In genomic region chr1:198909973-198910372, GRCh38 we compare ENCODE assay signal across 22 cellular contexts.
DNase-seq lines count a peak whose midpoint lies in the region; ATAC-seq and TF ChIP-seq lines count a peak whose summit lies in the region.
"Had no signal": no experiment of that assay in that cellular context is flagged by ENCODE, and none has a peak within 500 bp of the region (broad histone marks: within the 10 kb centered on the region; RNA-seq: fewer than 3 reads in every experiment).

No MANE protein-coding gene starts in this region.

- H3K36me3 ChIP-seq in IMR-90 (ENCODE audit: control insufficient read depth, insufficient read depth, low read length) = peaks cover 3% of the 10 kb centered on the region; the same call in 1 of the 2 replicates
- H3K36me3 ChIP-seq: gastrocnemius medialis, lower lobe of right lung, prostate gland, tibial artery had no signal

- H2AK5ac ChIP-seq in IMR-90 (ENCODE audit: low read depth, low read length) = no peak overlapping the region

- in situ Hi-C loops in IMR-90 (cut with MboI; ENCODE audit: low sequenced_read_pairs) = no loop called here

- H3K9me3 Mint-ChIP-seq in activated naive CD8-positive, alpha-beta T cell (ENCODE audit: low read depth) = peaks cover 8% of the 10 kb centered on the region
- H3K9me3 Mint-ChIP-seq: stimulated activated effector memory CD8-positive, alpha-beta T cell treated with anti-CD3 and anti-CD28 coated beads, Interleukin-12 subunit alpha, Interleukin-12 subunit beta, amount 100 ng/mL, for 72 hours had no signal

- H4K91ac ChIP-seq in IMR-90 (ENCODE audit: insufficient read depth, low read depth, low read length) = no peak overlapping the region

- peaks cover 11 to 41% of the 10 kb centered on the region in 2 experiments for H3K79me1 ChIP-seq in IMR-90 (ENCODE audit: low read depth in 1 of 2, low read length in 2 of 2)

- H3K4me3 Mint-ChIP-seq in activated naive CD8-positive, alpha-beta T cell = no peak overlapping the region
- H3K4me3 Mint-ChIP-seq: activated B cell treated with CpG ODN at 0.5 μM for 24 hours; activated T-cell treated with anti-CD3 and anti-CD28 coated beads, Interleukin-2, amount 50 U/mL, for 72 hours; naive B cell; stimulated activated effector memory CD8-positive, alpha-beta T cell treated with anti-CD3 and anti-CD28 coated beads, Interleukin-12 subunit alpha, Interleukin-12 subunit beta, amount 100 ng/mL, for 72 hours had no signal

- 33% methylated on average over 1 of the region's 2 CpGs; no CpG with 5 or more reads in 1 of the 2 experiments for WGBS in IMR-90 (ENCODE audit: extremely low coverage in 2 of 2, insufficient read length in 1 of 2), 2 experiments

- H2AFZ ChIP-seq in IMR-90 (replicated peaks; ENCODE audit: low read length, poor library complexity) = no peak overlapping the region

- H3K27ac ChIP-seq in IMR-90 (ENCODE audit: insufficient read depth, low read length) = no peak overlapping the region
- H3K27ac ChIP-seq: gastrocnemius medialis, lower lobe of right lung, prostate gland, tibial artery had no signal

- dilution Hi-C loops in IMR-90 (cut with HindIII; ENCODE audit: low sequenced_read_pairs, unreplicated experiment) = no loop called here

- H3K4me3 ChIP-seq in IMR-90 (ENCODE audit: insufficient read depth, low read depth, low read length) (no peak overlapping the region), fibroblast of mammary gland (ENCODE audit: control insufficient read depth, low read depth, low read length) (no peak overlapping the region), skeletal muscle cell (ENCODE audit: low read depth, low read length) (no peak overlapping the region)
- H3K4me3 ChIP-seq: gastrocnemius medialis, lower lobe of right lung, prostate gland, tibial artery had no signal

- no peaks in the 10 kb centered on the region for H3K27me3 Mint-ChIP-seq in activated naive CD8-positive, alpha-beta T cell
- H3K27me3 Mint-ChIP-seq: activated B cell treated with CpG ODN at 0.5 μM for 24 hours, naive B cell had no signal

- H3K14ac ChIP-seq in IMR-90 (replicated peaks; ENCODE audit: low read depth, low read length) = no peak overlapping the region

- H3K56ac ChIP-seq in IMR-90 (ENCODE audit: extremely low read depth, insufficient read depth, low read length) = no peak overlapping the region

- peaks cover 45% of the 10 kb centered on the region for H3K4me1 Mint-ChIP-seq in activated naive CD8-positive, alpha-beta T cell (ENCODE audit: low read depth)
- H3K4me1 Mint-ChIP-seq: stimulated activated effector memory CD8-positive, alpha-beta T cell treated with anti-CD3 and anti-CD28 coated beads, Interleukin-12 subunit alpha, Interleukin-12 subunit beta, amount 100 ng/mL, for 72 hours had no signal

- no TSS peak for BruUV-seq in IMR-90 (replicated peaks; lab: Mats Ljungman, UMichigan)

- DNase-seq in IMR-90 (peak; percentile 77), fibroblast of mammary gland (ENCODE audit: low read depth) (peak; percentile 50), skeletal muscle cell (ENCODE audit: low read depth) (peak; percentile 48), COR-L47 (lab: John Stamatoyannopoulos, UW) (no peak)
- DNase-seq in activated CD4-positive, alpha-beta T cell treated with anti-CD3 and anti-CD28 coated beads, Interleukin-2, amount 50 U/mL, for 4 hours = no peak
- DNase-seq: activated B cell treated with CpG ODN at 0.5 μM for 24 hours; activated T-cell treated with anti-CD3 and anti-CD28 coated beads, Interleukin-2, amount 50 U/mL, for 72 hours; C1 segment of cervical spinal cord; cerebellar nuclear complex; DMS153; gastrocnemius medialis; lower lobe of right lung; naive B cell; NCI-H510A; SIG-M5; stimulated activated CD4-positive, alpha-beta T cell treated with anti-CD3 and anti-CD28 coated beads, Interleukin-12 subunit alpha, Interleukin-12 subunit beta, amount 100 ng/mL, for 4 hours; tibial artery had no signal

- H3K9me1 ChIP-seq in IMR-90 (ENCODE audit: insufficient read depth, low read length) = peaks cover 8% of the 10 kb centered on the region; the same call in 1 of the 2 replicates

- H4K8ac ChIP-seq in IMR-90 (ENCODE audit: low read depth in 2 of 2, low read length in 2 of 2) = no peak overlapping the region

- H3K9me3 ChIP-seq in IMR-90 (ENCODE audit: control insufficient read depth, insufficient read depth, low read length) = no peaks in the 10 kb centered on the region
- H3K9me3 ChIP-seq: gastrocnemius medialis, lower lobe of right lung, prostate gland, tibial artery had no signal

- peaks cover 11% of the 10 kb centered on the region; the same call in 1 of the 2 replicates for H4K20me1 ChIP-seq in IMR-90 (ENCODE audit: insufficient read depth, low read length)

- TF ChIP-seq RAD21 in IMR-90 (IDR thresholded peaks at IDR 0.05; ENCODE audit: low read length) = no peak

- H3K18ac ChIP-seq in IMR-90 (ENCODE audit: low read depth, low read length) = no peak overlapping the region

- no peaks in the 10 kb centered on the region for H3K27me3 ChIP-seq in IMR-90 (ENCODE audit: control insufficient read depth, insufficient read depth, low read length)
- H3K27me3 ChIP-seq: gastrocnemius medialis, tibial artery had no signal

- intact Hi-C loops in IMR-90 (cut with micrococcal nuclease) = no loop called here

- TF ChIP-seq CTCF in IMR-90 (conservative IDR thresholded peaks at IDR 0.05; ENCODE audit: low read depth, low read length) = no peak
- no peak for TF ChIP-seq CTCF in fibroblast of mammary gland (conservative IDR thresholded peaks at IDR 0.05; ENCODE audit: control insufficient read depth, insufficient read depth, low read depth, low read length)

- H3K9ac ChIP-seq in IMR-90 (ENCODE audit: low read depth, low read length) = no peak overlapping the region

- POLR2A ChIA-PET in IMR-90 (lab: Charles Lee; ENCODE audit: unreplicated experiment) = no interaction called here

- H3K27ac Mint-ChIP-seq in activated naive CD8-positive, alpha-beta T cell = peak overlapping the region; percentile 36
- H3K27ac Mint-ChIP-seq: activated B cell treated with CpG ODN at 0.5 μM for 24 hours; activated naive CD4-positive, alpha-beta T cell treated with anti-CD3 and anti-CD28 coated beads, Interleukin-2, amount 50 U/mL, for 72 hours; activated T-cell treated with anti-CD3 and anti-CD28 coated beads, Interleukin-2, amount 50 U/mL, for 72 hours; naive B cell; stimulated activated effector memory CD8-positive, alpha-beta T cell treated with anti-CD3 and anti-CD28 coated beads, Interleukin-12 subunit alpha, Interleukin-12 subunit beta, amount 100 ng/mL, for 72 hours had no signal

- peaks cover 18% of the 10 kb centered on the region for H3K36me3 Mint-ChIP-seq in activated naive CD8-positive, alpha-beta T cell
- H3K36me3 Mint-ChIP-seq: stimulated activated effector memory CD8-positive, alpha-beta T cell treated with anti-CD3 and anti-CD28 coated beads, Interleukin-12 subunit alpha, Interleukin-12 subunit beta, amount 100 ng/mL, for 72 hours had no signal

- CTCF ChIA-PET in IMR-90 (lab: Yijun Ruan, JAX) = interaction anchor here (0.6 to 0.7 kb wide), 2 partner anchors 1042 to 1770 kb away, joined by 3 read pairs; no protein-coding TSS in a partner anchor

- ATAC-seq in IMR-90 (ENCODE audit: low read depth) (peak; percentile 58), GM18858 (IDR thresholded peaks at IDR 0.05; ENCODE audit: unreplicated experiment) (no peak)
- ATAC-seq: activated naive CD4-positive, alpha-beta T cell treated with anti-CD3 and anti-CD28 coated beads, Interleukin-2, amount 50 U/mL, for 72 hours; activated T-cell treated with anti-CD3 and anti-CD28 coated beads, Interleukin-2, amount 50 U/mL, for 72 hours; gastrocnemius medialis; lower lobe of right lung; stimulated activated effector memory CD8-positive, alpha-beta T cell treated with anti-CD3 and anti-CD28 coated beads, Interleukin-12 subunit alpha, Interleukin-12 subunit beta, amount 100 ng/mL, for 72 hours had no signal

- H4K5ac ChIP-seq in IMR-90 (ENCODE audit: low read depth, low read length) = no peak overlapping the region

- H3K4me1 ChIP-seq in IMR-90 (ENCODE audit: control insufficient read depth, insufficient read depth, low read length) = peaks cover 9% of the 10 kb centered on the region
- H3K4me1 ChIP-seq: prostate gland had no signal

- no peak overlapping the region for H2BK20ac ChIP-seq in IMR-90 (ENCODE audit: low read depth, low read length)

- peak overlapping the region; percentile 61 for H2BK5ac ChIP-seq in IMR-90 (ENCODE audit: low read depth, low read length, poor library complexity, severe bottlenecking)

- H2AK9ac ChIP-seq in IMR-90 (replicated peaks; ENCODE audit: low read depth, low read length, poor library complexity) = no peak overlapping the region

- H2BK15ac ChIP-seq in IMR-90 (ENCODE audit: low read depth, low read length) = no peak overlapping the region

- H3K23ac ChIP-seq in IMR-90 (ENCODE audit: low read depth, low read length) = no peak overlapping the region

- no peak overlapping the region for H2BK120ac ChIP-seq in IMR-90 (ENCODE audit: low read depth, low read length)

- H3K4me2 ChIP-seq in IMR-90 (ENCODE audit: low read depth, low read length) = peak overlapping the region; percentile 60; the same call in 1 of the 2 replicates

- H3K4ac ChIP-seq in IMR-90 (ENCODE audit: low read depth, low read length) = no peak overlapping the region

- no peak for TF ChIP-seq POLR2A in IMR-90 (IDR thresholded peaks at IDR 0.05; ENCODE audit: low read depth, low read length)

TF ChIP-seq in IMR-90, 13 proteins besides CTCF, POLR2A, EP300 and RAD21:
- no peak for TF ChIP-seq CEBPB (IDR thresholded peaks at IDR 0.05; ENCODE audit: low read depth, low read length)
- no peak for TF ChIP-seq MAFK (IDR thresholded peaks at IDR 0.05; ENCODE audit: low read depth, low read length)
- TF ChIP-seq RCOR1 (IDR thresholded peaks at IDR 0.05; ENCODE audit: insufficient replicate concordance, low read length) = no peak
- TF ChIP-seq BHLHE40 (IDR thresholded peaks at IDR 0.05; ENCODE audit: low read depth, low read length) = no peak
- no peak for TF ChIP-seq SMC3 (IDR thresholded peaks at IDR 0.05; ENCODE audit: low read depth, low read length)
- no peak for TF ChIP-seq CHD1 (IDR thresholded peaks at IDR 0.05; ENCODE audit: low read depth, low read length)
- TF ChIP-seq RFX5 (IDR thresholded peaks at IDR 0.05; ENCODE audit: low read depth, low read length) = no peak

Comparison
In these comparisons a context has a peak if more than half of its experiments do, and no peak if none do; other contexts are left out.
1. DNase-seq: peak in IMR-90 (single experiment), fibroblast of mammary gland (single experiment) and skeletal muscle cell (single experiment); none in COR-L47 (single experiment) and activated CD4-positive, alpha-beta T cell treated with anti-CD3 and anti-CD28 coated beads, Interleukin-2, amount 50 U/mL, for 4 hours (0 of 2).